15 cellular contexts compared by ENCODE assay signal in the genomic region with DNA sequence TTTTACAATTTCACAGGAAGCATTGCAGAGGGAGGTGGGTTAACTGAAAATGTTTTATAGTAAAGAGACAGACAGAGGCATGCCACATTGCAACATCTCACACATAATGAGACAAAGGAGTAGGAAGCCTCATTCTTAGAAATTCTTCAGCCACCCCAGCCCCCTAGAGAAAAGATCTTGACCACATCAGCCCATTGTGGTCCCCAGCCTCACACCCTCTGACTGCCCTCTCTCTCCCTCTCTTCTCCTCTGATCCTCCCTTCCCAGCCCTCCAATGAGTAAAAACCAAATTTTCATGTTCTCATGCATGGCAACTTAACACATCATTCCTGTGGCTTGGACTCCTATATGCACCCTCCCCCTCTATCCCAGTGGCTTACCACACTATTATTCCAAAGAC.
A peak's percentile ranks its signal among the peaks of the same experiment; 100 is the strongest.
DNase-seq lines count a peak whose midpoint lies in the region; ATAC-seq and TF ChIP-seq lines count a peak whose summit lies in the region.
"Had no signal": no experiment of that assay in that cellular context is flagged by ENCODE, and none has a peak within 500 bp of the region (broad histone marks: within the 10 kb centered on the region; RNA-seq: fewer than 3 reads in every experiment).

No MANE protein-coding gene starts in this region.

- peaks cover 5% of the 10 kb centered on the region for H3K4me1 ChIP-seq in smooth muscle cell (ENCODE audit: low read depth)
- H3K4me1 ChIP-seq: pancreas had no signal

- no peaks in the 10 kb centered on the region for H3F3A ChIP-seq in smooth muscle cell (ENCODE audit: low read depth)

- ATAC-seq in HG03139 (IDR thresholded peaks at IDR 0.05; ENCODE audit: unreplicated experiment) (no peak), HG02970 (IDR thresholded peaks at IDR 0.05; ENCODE audit: low FRiP score, unreplicated experiment) (no peak)
- ATAC-seq: activated CD4-positive, alpha-beta T cell treated with anti-CD3 and anti-CD28 coated beads for 36 hours; GM12878; T-cell had no signal

- no peak overlapping the region for H3K4me3 ChIP-seq in smooth muscle cell
- H3K4me3 ChIP-seq: GM12878, pancreas had no signal

- no peaks in the 10 kb centered on the region for H4K20me1 ChIP-seq in smooth muscle cell (ENCODE audit: low read depth)

- H3K9ac ChIP-seq in smooth muscle cell (ENCODE audit: low read depth) = no peak overlapping the region

- DNase-seq in activated CD8-positive, alpha-beta memory T cell treated with anti-CD3 and anti-CD28 coated beads, Interleukin-2, amount 50 U/mL, for 48 hours = peak; percentile 34
- DNase-seq in activated CD8-positive, alpha-beta memory T cell treated with anti-CD3 and anti-CD28 coated beads, Interleukin-2, amount 50 U/mL, for 4 hours = no peak
- peak; percentile 36 to 69 for DNase-seq in NOMO-1 (lab: John Stamatoyannopoulos, UW; ENCODE audit: unreplicated experiment in 2 of 2)
- peak; percentile 59 for DNase-seq in epidermal melanocyte (ENCODE audit: insufficient read length, low spot score)
- no peak for DNase-seq in smooth muscle cell (lab: John Stamatoyannopoulos, UW; ENCODE audit: unreplicated experiment)
- DNase-seq in NCI-H2171 (lab: John Stamatoyannopoulos, UW) = no peak
- DNase-seq: activated CD4-positive, alpha-beta T cell treated with anti-CD3 and anti-CD28 coated beads for 36 hours; DMS 273 treated with DMSO at 0.1 percent for 48 hours; hippocampal formation; NCI-H1092; pancreas; T-cell had no signal

- no peaks in the 10 kb centered on the region for H3K36me3 ChIP-seq in smooth muscle cell (ENCODE audit: low read depth)
- H3K36me3 ChIP-seq: pancreas had no signal

- peak overlapping the region; percentile 29 for H3K27ac ChIP-seq in smooth muscle cell (ENCODE audit: low read depth)

- H2AFZ ChIP-seq in smooth muscle cell (ENCODE audit: low read depth) = no peak overlapping the region

- H3K9me3 ChIP-seq in smooth muscle cell (replicated peaks; ENCODE audit: low read depth) = no peaks in the 10 kb centered on the region

- no peak for TF ChIP-seq CTCF in smooth muscle cell (IDR thresholded peaks at IDR 0.05; ENCODE audit: borderline replicate concordance, insufficient read depth, poor library complexity, severe bottlenecking)

- no peaks in the 10 kb centered on the region for H3K27me3 ChIP-seq in smooth muscle cell (ENCODE audit: low read depth)

- no peaks in the 10 kb centered on the region for H3K79me2 ChIP-seq in smooth muscle cell (ENCODE audit: low read depth)

- peak overlapping the region; percentile 57 for H3K4me2 ChIP-seq in smooth muscle cell

Comparison
In these comparisons a context has a peak if more than half of its experiments do, and no peak if none do; other contexts are left out.
1. DNase-seq: peak in activated CD8-positive, alpha-beta memory T cell treated with anti-CD3 and anti-CD28 coated beads, Interleukin-2, amount 50 U/mL, for 48 hours (single experiment), NOMO-1 (2 of 2) and epidermal melanocyte (single experiment); none in activated CD8-positive, alpha-beta memory T cell treated with anti-CD3 and anti-CD28 coated beads, Interleukin-2, amount 50 U/mL, for 4 hours (single experiment), smooth muscle cell (single experiment) and NCI-H2171 (single experiment).